18 cellular contexts compared by ENCODE assay signal in the genomic region with DNA sequence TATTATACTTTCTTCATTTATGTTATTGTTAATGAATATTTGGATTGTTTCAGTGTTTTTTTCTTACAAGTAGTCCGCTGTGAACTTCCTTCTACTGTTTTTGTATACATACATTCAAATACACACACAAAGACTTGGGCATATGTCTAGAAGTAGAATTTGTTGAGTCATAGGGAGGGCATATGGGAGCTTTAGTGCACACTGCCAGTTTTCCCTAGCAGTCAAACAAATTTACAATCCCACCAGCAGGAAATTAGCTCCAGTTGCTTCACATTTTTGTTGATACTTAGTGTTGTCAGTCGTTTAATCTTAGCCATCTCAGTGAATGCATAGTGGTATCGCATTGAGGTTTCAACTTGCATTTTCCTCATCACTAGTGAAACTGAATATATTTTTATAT.
DNase-seq lines count a peak whose midpoint lies in the region; ATAC-seq and TF ChIP-seq lines count a peak whose summit lies in the region.
"Had no signal": no experiment of that assay in that cellular context is flagged by ENCODE, and none has a peak within 500 bp of the region (broad histone marks: within the 10 kb centered on the region; RNA-seq: fewer than 3 reads in every experiment).

No MANE protein-coding gene starts in this region.

- no peaks in the 10 kb centered on the region for H3K9me3 ChIP-seq in HAP-1
- H3K9me3 ChIP-seq: BLaER1 treated with 17β-estradiol and CSF1 and Interleukin-3, amounts not matched to agents 10 nM and 100 nM; MG63 had no signal

- H3K4me1 ChIP-seq in HAP-1: no peaks in the 10 kb centered on the region
- H3K4me1 ChIP-seq: BLaER1 treated with 17β-estradiol and CSF1 and Interleukin-3, amounts not matched to agents 10 nM and 100 nM had no signal

- ATAC-seq in GM21381 (IDR thresholded peaks at IDR 0.05; ENCODE audit: unreplicated experiment) (no peak), GM21360 (IDR thresholded peaks at IDR 0.05; ENCODE audit: unreplicated experiment) (no peak)
- ATAC-seq: CD8-positive, alpha-beta T cell; Right ventricle myocardium inferior; T-cell had no signal

- no peak for TF ChIP-seq CTCF in fibroblast of mammary gland (conservative IDR thresholded peaks at IDR 0.05; ENCODE audit: control insufficient read depth, insufficient read depth, low read depth, low read length)

- in situ Hi-C loops in HAP-1 (cut with MboI; ENCODE audit: low sequenced_read_pairs): no loop called here

- H3K36me3 ChIP-seq in HAP-1 (replicated peaks): no peaks in the 10 kb centered on the region
- H3K36me3 ChIP-seq: BLaER1 treated with 17β-estradiol and CSF1 and Interleukin-3, amounts not matched to agents 10 nM and 100 nM; MG63 had no signal

- no peaks in the 10 kb centered on the region for H3K27me3 ChIP-seq in HAP-1 (ENCODE audit: low read depth)
- H3K27me3 ChIP-seq: BLaER1 treated with 17β-estradiol and CSF1 and Interleukin-3, amounts not matched to agents 10 nM and 100 nM; MG63 had no signal

- no peak overlapping the region for H3K4me3 ChIP-seq in fibroblast of mammary gland (ENCODE audit: control insufficient read depth, low read depth, low read length)
- H3K4me3 ChIP-seq in HAP-1: no peak overlapping the region
- H3K4me3 ChIP-seq: BLaER1 treated with 17β-estradiol and CSF1 and Interleukin-3, amounts not matched to agents 10 nM and 100 nM; MG63 had no signal

- DNase-seq in DMS 273 (lab: John Stamatoyannopoulos, UW; ENCODE audit: unreplicated experiment) (peak; percentile 91), H4 (ENCODE audit: low spot score) (peak; percentile 63), NCI-H69 (lab: John Stamatoyannopoulos, UW) (peak; percentile 22), fibroblast of mammary gland (ENCODE audit: low read depth) (peak; percentile 1), HAP-1 (ENCODE audit: low spot score in 2 of 2) (no peak)
- DNase-seq in NK-92 treated with Interleukin-12 subunit alpha and Interleukin-12 subunit beta, amount 100 ng/mL, for 24 hours (lab: John Stamatoyannopoulos, UW): no peak
- DNase-seq: CD8-positive, alpha-beta T cell; DND-41; HFFc6; MG63; NCI-H1048; NCI-H1436 treated with DMSO at 0.1 percent for 48 hours; NCI-H524; T-cell had no signal

Comparison
In these comparisons a context has a peak if more than half of its experiments do, and no peak if none do; other contexts are left out.
1. DNase-seq: peak in DMS 273 (single experiment), H4 (single experiment), NCI-H69 (single experiment) and fibroblast of mammary gland (single experiment); none in HAP-1 (0 of 2) and NK-92 treated with Interleukin-12 subunit alpha and Interleukin-12 subunit beta, amount 100 ng/mL, for 24 hours (single experiment).